32 cellular contexts compared by ENCODE assay signal in the genomic region with DNA sequence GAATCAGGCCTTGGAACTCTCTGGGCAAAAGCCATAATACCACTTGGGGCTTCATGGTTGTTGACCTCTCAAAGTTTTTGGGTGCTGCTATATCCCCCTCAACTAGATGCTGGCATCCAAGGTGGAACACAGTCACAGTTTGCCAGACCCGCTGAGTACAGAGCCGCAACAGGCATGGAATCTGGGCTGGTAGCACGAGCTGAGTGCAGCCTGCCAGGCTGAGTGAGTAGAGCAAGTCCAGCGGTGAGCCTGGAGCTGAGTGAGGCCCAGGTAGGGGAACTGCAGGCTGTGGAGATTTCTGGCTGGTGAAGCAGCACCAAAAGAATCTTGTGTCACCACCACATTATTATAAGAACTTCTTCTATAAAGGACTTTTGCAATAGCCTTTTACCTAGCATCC.
"Had no signal": no experiment of that assay in that cellular context is flagged by ENCODE, and none has a peak within 500 bp of the region (broad histone marks: within the 10 kb centered on the region; RNA-seq: fewer than 3 reads in every experiment).

No MANE protein-coding gene starts in this region.

- H3K4me3 ChIP-seq: coronary artery, esophagus muscularis mucosa, gastroesophageal sphincter, heart right ventricle, lung, pancreas, right lobe of liver, testis, tibial artery had no signal

- H3K4me3 Mint-ChIP-seq: central memory CD8-positive, alpha-beta T cell; immature natural killer cell; memory B cell; naive B cell; natural killer cell treated with Interleukin-12 subunit alpha and Interleukin-12 subunit beta and Interleukin-15 and Interleukin-18, amount 100 ng/mL, for 72 hours; neural crest cell; stimulated activated memory B cell treated with anti-CD40 and anti-IgM and Interleukin-4, amounts not matched to agents 10 μg/mL and 1 μg/mL and 100 μg/mL, for 72 hours; type B pancreatic cell had no signal

- H3K9me3 Mint-ChIP-seq: neural crest cell, type B pancreatic cell had no signal

- H3K4me1 ChIP-seq: esophagus muscularis mucosa, foreskin keratinocyte, gastroesophageal sphincter, heart right ventricle, pancreas, right lobe of liver, testis, tibial artery had no signal

- H3K36me3 Mint-ChIP-seq: immature natural killer cell; memory B cell; naive B cell; natural killer cell treated with Interleukin-12 subunit alpha and Interleukin-12 subunit beta and Interleukin-15 and Interleukin-18, amount 100 ng/mL, for 72 hours; stimulated activated memory B cell treated with anti-CD40 and anti-IgM and Interleukin-4, amounts not matched to agents 10 μg/mL and 1 μg/mL and 100 μg/mL, for 72 hours; type B pancreatic cell had no signal

- H3K36me3 ChIP-seq: esophagus muscularis mucosa, gastroesophageal sphincter, heart right ventricle, pancreas, right lobe of liver, tibial artery had no signal

- H3K27me3 ChIP-seq: esophagus muscularis mucosa, foreskin keratinocyte, heart right ventricle, pancreas, right lobe of liver, testis, tibial artery had no signal

- FAIRE-seq: endothelial cell of umbilical vein, pancreas, small intestine, urothelium cell line had no signal

- DNase-seq: dermis blood vessel endothelial cell; effector memory CD4-positive, alpha-beta T cell; foreskin keratinocyte; heart right ventricle; hypothalamus; immature natural killer cell; kidney glomerular epithelial cell; left colon; naive B cell; retina; right lobe of liver; small intestine; stimulated activated CD4-positive, alpha-beta T cell treated with anti-CD3 and anti-CD28 coated beads, Interleukin-12 subunit alpha, Interleukin-12 subunit beta, amount 100 ng/mL, for 4 hours; stimulated activated CD4-positive, alpha-beta T cell treated with anti-CD3 and anti-CD28 coated beads, Interleukin-2, amount 100 ng/mL, for 24 hours; stimulated activated CD4-positive, alpha-beta T cell treated with anti-CD3 and anti-CD28 coated beads, Interleukin-4, amount 100 ng/mL, for 24 hours; stimulated activated naive CD8-positive, alpha-beta T cell treated with anti-CD3 and anti-CD28 coated beads, Interleukin-15, Interleukin-2, amounts not matched to agents 100 U/mL and 50 U/mL, for 24 hours; substantia nigra; testis; tibial artery had no signal

- H3K9me3 ChIP-seq: esophagus muscularis mucosa, gastroesophageal sphincter, pancreas, right lobe of liver, testis, tibial artery had no signal

- H3K27me3 Mint-ChIP-seq: central memory CD8-positive, alpha-beta T cell; memory B cell; naive B cell; natural killer cell treated with Interleukin-12 subunit alpha and Interleukin-12 subunit beta and Interleukin-15 and Interleukin-18, amount 100 ng/mL, for 72 hours; stimulated activated memory B cell treated with anti-CD40 and anti-IgM and Interleukin-4, amounts not matched to agents 10 μg/mL and 1 μg/mL and 100 μg/mL, for 72 hours; type B pancreatic cell had no signal

- H3K27ac ChIP-seq: coronary artery, esophagus muscularis mucosa, foreskin keratinocyte, gastroesophageal sphincter, heart right ventricle, pancreas, right lobe of liver, testis, tibial artery had no signal

- H3K27ac Mint-ChIP-seq: immature natural killer cell; memory B cell; naive B cell; natural killer cell treated with Interleukin-12 subunit alpha and Interleukin-12 subunit beta and Interleukin-15 and Interleukin-18, amount 100 ng/mL, for 72 hours; stimulated activated memory B cell treated with anti-CD40 and anti-IgM and Interleukin-4, amounts not matched to agents 10 μg/mL and 1 μg/mL and 100 μg/mL, for 72 hours; type B pancreatic cell had no signal

- ATAC-seq: foreskin keratinocyte; gastroesophageal sphincter; left colon; natural killer cell treated with Interleukin-12 subunit alpha and Interleukin-12 subunit beta and Interleukin-15 and Interleukin-18, amount 100 ng/mL, for 72 hours; pancreas; right lobe of liver; stimulated activated memory B cell treated with anti-CD40 and anti-IgM and Interleukin-4, amounts not matched to agents 10 μg/mL and 1 μg/mL and 100 μg/mL, for 72 hours; stimulated activated naive CD8-positive, alpha-beta T cell treated with anti-CD3 and anti-CD28 coated beads, Interleukin-15, Interleukin-2, amounts not matched to agents 100 U/mL and 50 U/mL, for 24 hours had no signal

- H3K4me1 Mint-ChIP-seq: central memory CD8-positive, alpha-beta T cell; immature natural killer cell; memory B cell; naive B cell; neural crest cell; stimulated activated memory B cell treated with anti-CD40 and anti-IgM and Interleukin-4, amounts not matched to agents 10 μg/mL and 1 μg/mL and 100 μg/mL, for 72 hours had no signal
